Comparison of ENCODE assay signal across 1 cellular context in the genomic region with DNA sequence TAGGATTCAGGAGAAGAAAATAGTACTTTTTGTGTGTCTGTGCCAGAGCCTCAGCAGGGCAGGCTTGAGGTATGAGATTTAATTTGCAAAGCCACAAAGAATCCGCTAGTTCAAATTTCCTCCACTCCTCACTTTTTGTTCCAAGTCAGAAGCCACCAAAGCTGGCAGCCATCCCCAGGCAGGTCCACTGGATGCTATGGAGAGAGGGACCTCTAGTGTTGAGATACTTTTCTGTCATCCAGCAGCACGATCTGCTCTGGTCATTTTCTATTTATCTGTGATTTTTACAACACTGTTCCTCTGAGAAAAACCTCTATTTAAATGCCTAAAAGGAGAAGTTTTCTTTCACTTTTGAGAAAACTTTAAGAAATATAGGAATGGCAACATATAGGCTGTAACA.
TF ChIP-seq lines count a peak whose summit lies in the region.

No MANE protein-coding gene starts in this region.

TF ChIP-seq in endothelial cell of umbilical vein, 7 proteins besides CTCF, POLR2A, EP300 and RAD21:
- TF ChIP-seq, protein P1, sequence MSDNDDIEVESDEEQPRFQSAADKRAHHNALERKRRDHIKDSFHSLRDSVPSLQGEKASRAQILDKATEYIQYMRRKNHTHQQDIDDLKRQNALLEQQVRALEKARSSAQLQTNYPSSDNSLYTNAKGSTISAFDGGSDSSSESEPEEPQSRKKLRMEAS (IDR thresholded peaks at IDR 0.05; ENCODE audit: insufficient read depth, insufficient read length) = no peak
- TF ChIP-seq FOS (IDR thresholded peaks at IDR 0.05; ENCODE audit: borderline replicate concordance, insufficient read depth, low read length) = no peak
- TF ChIP-seq MYC (IDR thresholded peaks at IDR 0.05; ENCODE audit: low read depth, low read length) = no peak
- no peak for TF ChIP-seq EZH2 (IDR thresholded peaks at IDR 0.05; ENCODE audit: borderline replicate concordance, low read depth, low read length, severe bottlenecking)
- TF ChIP-seq GATA2 (IDR thresholded peaks at IDR 0.05; ENCODE audit: insufficient read depth, insufficient read length, low read depth, low read length) = no peak
- no peak for TF ChIP-seq JUN (IDR thresholded peaks at IDR 0.05; ENCODE audit: borderline replicate concordance, insufficient read depth, insufficient read length, low read depth)
- TF ChIP-seq POLR2AphosphoS5 (IDR thresholded peaks at IDR 0.05; ENCODE audit: insufficient read depth, low read depth, low read length) = no peak
